Comparison of ENCODE assay signal across 14 cellular contexts in the genomic region with DNA sequence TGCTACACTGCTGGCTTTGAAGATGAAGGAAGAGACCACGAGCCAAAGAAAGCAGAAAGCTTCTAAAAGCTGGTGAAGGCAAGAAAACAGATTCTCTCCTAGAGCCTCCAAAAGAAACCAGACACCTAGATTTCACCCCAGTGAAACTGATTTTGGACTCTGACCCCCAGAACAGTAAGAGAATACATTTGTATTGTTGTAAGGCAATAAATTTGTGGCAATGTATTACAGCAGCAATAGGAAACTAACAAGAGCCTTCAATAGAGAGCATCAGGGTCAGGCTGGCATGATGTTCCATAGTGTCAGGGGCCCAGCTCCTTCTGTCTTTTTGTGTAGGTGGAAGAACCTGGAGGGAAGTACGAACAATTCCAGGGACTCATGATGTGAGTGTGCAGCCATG. TPM values are rescaled to one million over a fixed set of nuclear protein-coding genes. Genes with fewer than 3 reads are reported as not detected.
DNase-seq lines count a peak whose midpoint lies in the region; ATAC-seq, FAIRE-seq and TF ChIP-seq lines count a peak whose summit lies in the region.
"Had no signal": no experiment of that assay in that cellular context is flagged by ENCODE, and none has a peak within 500 bp of the region (broad histone marks: within the 10 kb centered on the region; RNA-seq: fewer than 3 reads in every experiment).

No MANE protein-coding gene starts in this region.

- H3K4me1 ChIP-seq in DOHH2 (ENCODE audit: control insufficient read depth, low read length), result peaks cover 45% of the 10 kb centered on the region
- no peaks in the 10 kb centered on the region for H3K4me1 ChIP-seq in small intestine (ENCODE audit: control insufficient read depth in 2 of 2, insufficient read depth in 1 of 2, low read depth in 1 of 2, low read length in 1 of 2)
- H3K4me1 ChIP-seq: A549, HAP-1 had no signal

- H3K27me3 ChIP-seq in DOHH2 (ENCODE audit: control insufficient read depth, low read length) (no peaks in the 10 kb centered on the region), small intestine (ENCODE audit: control insufficient read depth in 2 of 2, insufficient read depth in 2 of 2, low read length in 2 of 2) (no peaks in the 10 kb centered on the region)

- no peaks in the 10 kb centered on the region for H3K9me3 ChIP-seq in DOHH2 (ENCODE audit: control insufficient read depth, insufficient read depth, low read length)
- H3K9me3 ChIP-seq in small intestine (ENCODE audit: control insufficient read depth, low read depth), result no peaks in the 10 kb centered on the region
- H3K9me3 ChIP-seq: A549, HAP-1 had no signal

- H4K20me1 ChIP-seq in DOHH2 (ENCODE audit: control insufficient read depth, insufficient read depth, low read depth, low read length), result no peaks in the 10 kb centered on the region

- WGBS in small intestine, 3 donors, result 48 to 59% (median 49%) methylated on average over 2 of the region's 2 CpGs

- no peaks in the 10 kb centered on the region; the same call in 1 of the 2 replicates for H3K79me2 ChIP-seq in DOHH2 (ENCODE audit: control insufficient read depth, low read length)

- FAIRE-seq in small intestine (lab: Jason Lieb, UNC), result no peak
- FAIRE-seq: A549 had no signal

- H3K36me3 ChIP-seq in DOHH2 (ENCODE audit: control insufficient read depth, low read length) (no peaks in the 10 kb centered on the region), small intestine (ENCODE audit: control insufficient read depth in 2 of 2, insufficient read depth in 2 of 2, low read length in 2 of 2) (no peaks in the 10 kb centered on the region)
- H3K36me3 ChIP-seq: HAP-1 had no signal

- H3K9me2 ChIP-seq in DOHH2 (replicated peaks; ENCODE audit: control insufficient read depth, low read length), result no peaks in the 10 kb centered on the region

- ATAC-seq in GM18909 (IDR thresholded peaks at IDR 0.05; ENCODE audit: poor library complexity, unreplicated experiment), result peak; percentile 2
- no peak for ATAC-seq in GM19395 (IDR thresholded peaks at IDR 0.05; ENCODE audit: unreplicated experiment)
- ATAC-seq in esophagus mucosa, result no peak

- H3K4me3 ChIP-seq in DOHH2 (ENCODE audit: low read length) (no peak overlapping the region), small intestine (ENCODE audit: low read depth in 1 of 2, low read length in 2 of 2) (no peak overlapping the region)
- H3K4me3 ChIP-seq: A549, GM23248, HAP-1 had no signal

- TF ChIP-seq CTCF in DOHH2 (IDR thresholded peaks at IDR 0.05; ENCODE audit: low read depth, low read length, poor library complexity, severe bottlenecking), result no peak
- TF ChIP-seq CTCF in VCaP (conservative IDR thresholded peaks at IDR 0.05), result 0 out of 2 replicates have a peak, but pooled peaks have one; percentile 2

- H3F3A ChIP-seq in DOHH2 (ENCODE audit: control insufficient read depth, insufficient read depth), result 0 out of 2 replicates have a peak, but pooled peaks cover 3% of the 10 kb centered on the region

- peak overlapping the region; percentile 41; the same call in 1 of the 2 replicates for H3K4me2 ChIP-seq in DOHH2 (ENCODE audit: low read length)
- H3K4me2 ChIP-seq: A549 had no signal

- DNase-seq in small intestine (peak; percentile 40), NCI-H146 (lab: John Stamatoyannopoulos, UW) (no peak)
- DNase-seq: DMS153, DMS79, GM23248 had no signal

- H3K27ac ChIP-seq in DOHH2 (ENCODE audit: low read depth, low read length) (no peak overlapping the region), VCaP (no peak overlapping the region), small intestine (ENCODE audit: low read depth in 1 of 2, low read length in 1 of 2) (no peak overlapping the region)
- H3K27ac ChIP-seq: 22Rv1, A549, C4-2B, GM23248 had no signal

RNA-seq across cellular contexts. Expression of a gene that starts 6.1 kb away (rescaled TPM):
- polyA plus RNA-seq in small intestine, result 1 to 10 TPM; 1.3 to 3.8 (median 2.7) TPM
- total RNA-seq in esophagus mucosa, result 6.3 TPM
- total RNA-seq: GM23248 had no signal
- polyA plus RNA-seq: GM23248 had no signal
